ENCODE assay signal across 1 cellular context in genomic region chr16:68233835-68234187, GRCh38.
TF ChIP-seq lines count a peak whose summit lies in the region.

No MANE protein-coding gene starts in this region.

TF ChIP-seq in H1, 55 proteins besides CTCF, POLR2A, EP300 and RAD21:
- no peak for TF ChIP-seq RNF2 (IDR thresholded peaks at IDR 0.05; ENCODE audit: borderline replicate concordance, low read depth, low read length, missing control alignments, poor library complexity, severe bottlenecking)
TF ChIP-seq in H1: peak in this region for 0.
